19 cellular contexts compared by ENCODE assay signal in the genomic region with DNA sequence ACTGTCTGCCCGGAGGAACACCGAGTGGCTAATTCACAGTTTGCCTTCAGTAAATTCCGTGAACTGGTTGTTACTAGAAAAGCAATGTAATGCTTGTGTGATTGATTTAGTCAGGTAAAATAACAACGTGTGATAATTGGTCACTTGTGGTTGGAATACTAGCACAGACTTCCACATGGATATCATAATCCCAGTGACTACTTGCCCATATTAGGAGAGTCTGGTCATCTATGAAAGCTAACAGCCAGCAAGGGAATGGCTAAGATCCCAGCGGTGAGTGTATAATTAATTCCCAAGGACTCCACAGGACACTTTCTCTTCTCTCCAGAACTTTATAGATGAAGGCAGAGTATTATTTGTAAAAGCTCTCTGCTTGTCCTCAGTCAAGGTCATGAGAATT.
DNase-seq lines count a peak whose midpoint lies in the region; ATAC-seq and TF ChIP-seq lines count a peak whose summit lies in the region.
"Had no signal": no experiment of that assay in that cellular context is flagged by ENCODE, and none has a peak within 500 bp of the region (broad histone marks: within the 10 kb centered on the region; RNA-seq: fewer than 3 reads in every experiment).

No MANE protein-coding gene starts in this region.

- H4K20me1 ChIP-seq in neural cell (ENCODE audit: insufficient read depth), result no peaks in the 10 kb centered on the region
- H4K20me1 ChIP-seq: BLaER1 treated with 17β-estradiol and CSF1 and Interleukin-3, amounts not matched to agents 10 nM and 100 nM had no signal

- no peak for TF ChIP-seq EP300 in neural cell (conservative IDR thresholded peaks at IDR 0.05; ENCODE audit: poor library complexity, severe bottlenecking)

- no peak for TF ChIP-seq CTCF in neural cell (IDR thresholded peaks at IDR 0.05; ENCODE audit: poor library complexity, severe bottlenecking)

- no peaks in the 10 kb centered on the region for H3K9me3 ChIP-seq in MG63
- H3K9me3 ChIP-seq in neural cell (ENCODE audit: low read length), result no peaks in the 10 kb centered on the region
- H3K9me3 ChIP-seq: A549; BLaER1 treated with 17β-estradiol and CSF1 and Interleukin-3, amounts not matched to agents 10 nM and 100 nM had no signal

- H3F3A ChIP-seq in neural cell (ENCODE audit: insufficient read depth, low read length, poor library complexity, severe bottlenecking), result no peaks in the 10 kb centered on the region

- H3K4me2 ChIP-seq in neural cell (ENCODE audit: low read length), result no peak overlapping the region
- H3K4me2 ChIP-seq: A549; BLaER1 treated with 17β-estradiol and CSF1 and Interleukin-3, amounts not matched to agents 10 nM and 100 nM had no signal

- H3K27ac ChIP-seq in neural cell (ENCODE audit: low read length), result no peak overlapping the region
- H3K27ac ChIP-seq: 22Rv1; A549; BLaER1 treated with 17β-estradiol and CSF1 and Interleukin-3, amounts not matched to agents 10 nM and 100 nM; C4-2B had no signal

- no peak overlapping the region for H3K4me3 ChIP-seq in MG63
- H3K4me3 ChIP-seq in neural cell (ENCODE audit: low read length), result no peak overlapping the region
- H3K4me3 ChIP-seq: A549; BLaER1 treated with 17β-estradiol and CSF1 and Interleukin-3, amounts not matched to agents 10 nM and 100 nM had no signal

- no peaks in the 10 kb centered on the region for H3K79me2 ChIP-seq in neural cell (replicated peaks; ENCODE audit: insufficient read depth, low read length)

- no peak overlapping the region for H3K9ac ChIP-seq in neural cell (ENCODE audit: low read length)
- H3K9ac ChIP-seq: BLaER1 treated with 17β-estradiol and CSF1 and Interleukin-3, amounts not matched to agents 10 nM and 100 nM had no signal

- no peak for ATAC-seq in HG03565 (IDR thresholded peaks at IDR 0.05; ENCODE audit: unreplicated experiment)
- ATAC-seq: A549 had no signal

- TF ChIP-seq RAD21 in neural cell (conservative IDR thresholded peaks at IDR 0.05), result no peak

- H3K9me2 ChIP-seq in neural cell (ENCODE audit: insufficient read depth, low read length), result no peaks in the 10 kb centered on the region

- H3K27me3 ChIP-seq in MG63, result no peaks in the 10 kb centered on the region
- H3K27me3 ChIP-seq in neural cell (ENCODE audit: insufficient read depth, low read depth, low read length), result no peaks in the 10 kb centered on the region
- H3K27me3 ChIP-seq: BLaER1 treated with 17β-estradiol and CSF1 and Interleukin-3, amounts not matched to agents 10 nM and 100 nM had no signal

- DNase-seq in NCI-H82 (lab: John Stamatoyannopoulos, UW) (peak; percentile 18), NCI-H82 treated with DMSO at 0.1 percent for 48 hours (lab: John Stamatoyannopoulos, UW; ENCODE audit: unreplicated experiment) (no peak), MG63 (peak; percentile 0)
- DNase-seq in stimulated activated CD4-positive, alpha-beta T cell treated with anti-CD3 and anti-CD28 coated beads, Interleukin-4, amount 100 ng/mL, for 1 hour, result no peak
- DNase-seq: AML-193; CD4-positive, alpha-beta T cell; CD8-positive, alpha-beta memory T cell; COR-L47; DMS 273 treated with DMSO at 0.1 percent for 48 hours; DMS153; DMS53; DMS79; GF-D8 had no signal

- no peak overlapping the region for H2AFZ ChIP-seq in neural cell (ENCODE audit: low read depth, low read length)

- H3K36me3 ChIP-seq in MG63, result no peaks in the 10 kb centered on the region
- H3K36me3 ChIP-seq in neural cell (ENCODE audit: insufficient read depth, low read length), result no peaks in the 10 kb centered on the region
- H3K36me3 ChIP-seq: BLaER1 treated with 17β-estradiol and CSF1 and Interleukin-3, amounts not matched to agents 10 nM and 100 nM had no signal

TF ChIP-seq in neural cell, 6 proteins besides CTCF, POLR2A, EP300 and RAD21:
- TF ChIP-seq POLR2AphosphoS5 (IDR thresholded peaks at IDR 0.05) (peak; percentile 63), EZH2 (IDR thresholded peaks at IDR 0.05; ENCODE audit: borderline replicate concordance, insufficient read depth, low read length, poor library complexity, severe bottlenecking) (no peak), MXI1 (conservative IDR thresholded peaks at IDR 0.05; ENCODE audit: poor library complexity, severe bottlenecking) (no peak), TAF1 (IDR thresholded peaks at IDR 0.05; ENCODE audit: low read depth) (no peak), REST (IDR thresholded peaks at IDR 0.05; ENCODE audit: borderline replicate concordance) (peak; percentile 93), SMC3 (conservative IDR thresholded peaks at IDR 0.05; ENCODE audit: poor library complexity) (no peak)

Comparison
In these comparisons a context has a peak if more than half of its experiments do, and no peak if none do; other contexts are left out.
1. DNase-seq: peak in NCI-H82 (single experiment) and MG63 (single experiment); none in NCI-H82 treated with DMSO at 0.1 percent for 48 hours (single experiment) and stimulated activated CD4-positive, alpha-beta T cell treated with anti-CD3 and anti-CD28 coated beads, Interleukin-4, amount 100 ng/mL, for 1 hour (single experiment).